ENCODE assay signal across 9 cellular contexts in the genomic region with DNA sequence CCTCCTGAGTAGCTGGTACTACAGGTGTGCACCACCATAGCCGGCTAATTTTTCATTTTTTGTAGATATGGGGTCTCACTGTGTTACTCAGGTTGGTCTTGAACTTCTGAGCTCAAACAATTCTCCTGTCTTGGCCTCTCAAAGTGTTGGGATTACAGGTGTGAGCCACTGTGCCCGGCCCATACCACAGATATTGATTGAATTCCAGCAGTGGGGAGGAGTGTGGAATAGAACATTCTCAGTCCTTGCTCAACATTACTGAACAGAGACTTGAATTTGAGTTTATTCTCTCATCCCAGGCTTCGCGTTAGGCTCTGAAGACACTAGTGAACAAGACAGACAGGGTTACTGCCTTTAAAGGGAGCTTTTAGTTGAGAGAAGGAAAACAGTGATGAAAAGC.
"Had no signal": no experiment of that assay in that cellular context is flagged by ENCODE, and none has a peak within 500 bp of the region (broad histone marks: within the 10 kb centered on the region; RNA-seq: fewer than 3 reads in every experiment).

No MANE protein-coding gene starts in this region.

- H3K9me3 Mint-ChIP-seq: HFFc6 had no signal

- DNase-seq: GOT3, H7, HFFc6, IMR-90, KG1 had no signal

- H3K4me3 Mint-ChIP-seq: HFFc6 had no signal

- H3K4me3 ChIP-seq: HAP-1, K562 had no signal

- H3K27ac Mint-ChIP-seq: HFFc6 had no signal

- H3K27ac ChIP-seq: HL-60 had no signal

- ATAC-seq: HCT116, K562 had no signal

- H3K9me3 ChIP-seq: HAP-1 had no signal

- H3K4me1 ChIP-seq: HAP-1 had no signal
